Comparison of ENCODE assay signal across 21 cellular contexts in genomic region chr1:156957634-156958033, GRCh38. TPM values are rescaled to one million over a fixed set of nuclear protein-coding genes. Genes with fewer than 3 reads are reported as not detected.
"Had no signal": no experiment of that assay in that cellular context is flagged by ENCODE, and none has a peak within 500 bp of the region (broad histone marks: within the 10 kb centered on the region; RNA-seq: fewer than 3 reads in every experiment).

No MANE protein-coding gene starts in this region.

- H3K9me3 ChIP-seq: adrenal gland, breast epithelium had no signal

- H3K4me1 ChIP-seq: breast epithelium had no signal

- H3K27me3 Mint-ChIP-seq: activated CD8-positive, alpha-beta T cell treated with anti-CD3 and anti-CD28 coated beads for 36 hours; activated naive CD8-positive, alpha-beta T cell treated with anti-CD3 and anti-CD28 coated beads, Interleukin-2, amount 10 ng/mL, durations not matched to agents 7 days and 5 days; T-cell had no signal

- DNase-seq: activated CD4-positive, alpha-beta T cell treated with anti-CD3 and anti-CD28 coated beads for 4 hours; activated CD8-positive, alpha-beta memory T cell treated with anti-CD3 and anti-CD28 coated beads, Interleukin-2, amount 50 U/mL, for 4 hours; activated CD8-positive, alpha-beta T cell treated with anti-CD3 and anti-CD28 coated beads for 36 hours; activated naive CD4-positive, alpha-beta T cell treated with anti-CD3 and anti-CD28 coated beads, Interleukin-2, amount 50 U/mL, for 16 hours; activated naive CD8-positive, alpha-beta T cell treated with anti-CD3 and anti-CD28 coated beads, Interleukin-2, amount 10 ng/mL, durations not matched to agents 7 days and 5 days; activated T-cell treated with anti-CD3 and anti-CD28 coated beads, Interleukin-2, amount 50 U/mL, for 1 hour; adrenal gland; aorta; NCI-H1105 treated with DMSO at 0.1 percent for 48 hours; NCI-H1436 treated with DMSO at 0.1 percent for 48 hours; NCI-H187; NCI-H2081; NCI-H510A treated with DMSO at 0.1 percent for 48 hours; NCI-H69; SHP77 treated with DMSO at 0.1 percent for 48 hours; T-cell had no signal

- ATAC-seq: activated CD4-positive, CD25-positive, alpha-beta regulatory T cell treated with anti-CD3 and anti-CD28 coated beads, Interleukin-2, amount 50 U/mL, for 24 hours; activated CD8-positive, alpha-beta T cell treated with anti-CD3 and anti-CD28 coated beads for 36 hours; T-cell had no signal

- H3K27ac ChIP-seq: adrenal gland, breast epithelium had no signal

- H3K9me3 Mint-ChIP-seq: activated CD8-positive, alpha-beta T cell treated with anti-CD3 and anti-CD28 coated beads for 36 hours; activated naive CD8-positive, alpha-beta T cell treated with anti-CD3 and anti-CD28 coated beads, Interleukin-2, amount 10 ng/mL, durations not matched to agents 7 days and 5 days; central memory CD8-positive, alpha-beta T cell; T-cell had no signal

- H3K4me3 ChIP-seq: adrenal gland, breast epithelium had no signal

- H3K27ac Mint-ChIP-seq: activated CD8-positive, alpha-beta T cell treated with anti-CD3 and anti-CD28 coated beads for 36 hours; activated naive CD8-positive, alpha-beta T cell treated with anti-CD3 and anti-CD28 coated beads, Interleukin-2, amount 10 ng/mL, durations not matched to agents 7 days and 5 days had no signal

- H3K4me3 Mint-ChIP-seq: activated CD8-positive, alpha-beta T cell treated with anti-CD3 and anti-CD28 coated beads for 36 hours; activated naive CD8-positive, alpha-beta T cell treated with anti-CD3 and anti-CD28 coated beads, Interleukin-2, amount 10 ng/mL, durations not matched to agents 7 days and 5 days; central memory CD8-positive, alpha-beta T cell; T-cell had no signal

- H3K27me3 ChIP-seq: adrenal gland, breast epithelium had no signal

RNA-seq across cellular contexts. Expression of gene LRRC71, which starts 37.2 kb away (rescaled TPM):
- total RNA-seq: activated CD8-positive, alpha-beta T cell treated with anti-CD3 and anti-CD28 coated beads for 36 hours; activated naive CD8-positive, alpha-beta T cell treated with anti-CD3 and anti-CD28 coated beads, Interleukin-2, amount 10 ng/mL, durations not matched to agents 7 days and 5 days; breast epithelium; SK-MEL-5; T-cell; T-helper 2 cell treated with Interferon-gamma antibody and Interleukin-4, amounts not matched to agents 100 ng/mL and 5 ng/mL, for 36 hours had no signal
